In genomic region chr2:111617299-111617803, GRCh38 we compare ENCODE assay signal across 15 cellular contexts.
DNase-seq lines count a peak whose midpoint lies in the region; ATAC-seq, FAIRE-seq and TF ChIP-seq lines count a peak whose summit lies in the region.
"Had no signal": no experiment of that assay in that cellular context is flagged by ENCODE, and none has a peak within 500 bp of the region (broad histone marks: within the 10 kb centered on the region; RNA-seq: fewer than 3 reads in every experiment).

No MANE protein-coding gene starts in this region.

- TF ChIP-seq POLR2A in IMR-90 (IDR thresholded peaks at IDR 0.05; ENCODE audit: low read depth, low read length): no peak
- TF ChIP-seq POLR2A in HepG2 (IDR thresholded peaks at IDR 0.05; ENCODE audit: insufficient read depth in 1 of 2, low read depth in 2 of 2, low read length in 2 of 2): no peak

- no TSS peak for BruUV-seq in IMR-90 (replicated peaks; lab: Mats Ljungman, UMichigan)
- no TSS peak for BruUV-seq in HepG2 (replicated peaks; lab: Mats Ljungman, UMichigan)

- no CpG with 5 or more reads among the region's 3 CpGs for WGBS in IMR-90 (ENCODE audit: extremely low coverage in 2 of 2, insufficient read length in 1 of 2), 2 experiments
- 13% methylated on average over 3 of the region's 3 CpGs for WGBS in HepG2 (ENCODE audit: low lambda C conversion rate)

- no peak overlapping the region for H3K4ac ChIP-seq in IMR-90 (ENCODE audit: low read depth, low read length)

- H3K4me3 Mint-ChIP-seq in central memory CD8-positive, alpha-beta T cell: no peak overlapping the region
- no peak overlapping the region for H3K4me3 Mint-ChIP-seq in T-helper 2 cell treated with Interferon-gamma antibody and Interleukin-4, amounts not matched to agents 5 μg/mL and 100 μg/mL, for 36 hours
- H3K4me3 Mint-ChIP-seq in stimulated activated naive B cell treated with anti-CD40 and anti-IgM and Interleukin-4, amounts not matched to agents 10 μg/mL and 1 μg/mL and 100 μg/mL, for 72 hours: no peak overlapping the region
- H3K4me3 Mint-ChIP-seq: activated naive CD8-positive, alpha-beta T cell had no signal

- H3K4me1 Mint-ChIP-seq in central memory CD8-positive, alpha-beta T cell: no peaks in the 10 kb centered on the region
- no peaks in the 10 kb centered on the region for H3K4me1 Mint-ChIP-seq in T-helper 2 cell treated with Interferon-gamma antibody and Interleukin-4, amounts not matched to agents 5 μg/mL and 100 μg/mL, for 36 hours (ENCODE audit: low read depth)
- peaks cover 3 to 6% of the 10 kb centered on the region in 2 donors for H3K4me1 Mint-ChIP-seq in stimulated activated naive B cell treated with anti-CD40 and anti-IgM and Interleukin-4, amounts not matched to agents 10 μg/mL and 1 μg/mL and 100 μg/mL, for 72 hours

- H3K27me3 Mint-ChIP-seq in central memory CD8-positive, alpha-beta T cell: no peaks in the 10 kb centered on the region
- H3K27me3 Mint-ChIP-seq in T-helper 2 cell treated with Interferon-gamma antibody and Interleukin-4, amounts not matched to agents 5 μg/mL and 100 μg/mL, for 36 hours (ENCODE audit: low read depth): peaks cover 32% of the 10 kb centered on the region
- H3K27me3 Mint-ChIP-seq in stimulated activated naive B cell treated with anti-CD40 and anti-IgM and Interleukin-4, amounts not matched to agents 10 μg/mL and 1 μg/mL and 100 μg/mL, for 72 hours: no peaks in the 10 kb centered on the region

- H2BK5ac ChIP-seq in IMR-90 (ENCODE audit: low read depth, low read length, poor library complexity, severe bottlenecking): no peak overlapping the region

- H3K23ac ChIP-seq in IMR-90 (ENCODE audit: low read depth, low read length): no peak overlapping the region

- H3K79me2 ChIP-seq in ACC112 (ENCODE audit: control insufficient read depth, insufficient read depth, low read length, unreplicated experiment) (no peaks in the 10 kb centered on the region), HepG2 (ENCODE audit: insufficient read depth, low read length) (no peaks in the 10 kb centered on the region), MM.1S (ENCODE audit: low read length) (no peaks in the 10 kb centered on the region)

- ATAC-seq in IMR-90 (ENCODE audit: low read depth): peak; percentile 42
- no peak for ATAC-seq in central memory CD8-positive, alpha-beta T cell (replicated peaks; ENCODE audit: extremely low read depth, poor library complexity, severe bottlenecking)
- ATAC-seq in HepG2: peak; percentile 60
- ATAC-seq in GM21390 (IDR thresholded peaks at IDR 0.05; ENCODE audit: unreplicated experiment): no peak
- ATAC-seq in stimulated activated naive B cell treated with anti-CD40 and anti-IgM and Interleukin-4, amounts not matched to agents 10 μg/mL and 1 μg/mL and 100 μg/mL, for 72 hours (replicated peaks): no peak

- no peaks in the 10 kb centered on the region for H3K9me3 Mint-ChIP-seq in central memory CD8-positive, alpha-beta T cell
- no peaks in the 10 kb centered on the region for H3K9me3 Mint-ChIP-seq in T-helper 2 cell treated with Interferon-gamma antibody and Interleukin-4, amounts not matched to agents 5 μg/mL and 100 μg/mL, for 36 hours
- no peaks in the 10 kb centered on the region for H3K9me3 Mint-ChIP-seq in stimulated activated naive B cell treated with anti-CD40 and anti-IgM and Interleukin-4, amounts not matched to agents 10 μg/mL and 1 μg/mL and 100 μg/mL, for 72 hours

- no peak overlapping the region for H2BK15ac ChIP-seq in IMR-90 (ENCODE audit: low read depth, low read length)

- H3K27ac Mint-ChIP-seq in central memory CD8-positive, alpha-beta T cell (ENCODE audit: low read depth): peak overlapping the region; percentile 16
- H3K27ac Mint-ChIP-seq in T-helper 2 cell treated with Interferon-gamma antibody and Interleukin-4, amounts not matched to agents 5 μg/mL and 100 μg/mL, for 36 hours: no peak overlapping the region
- no peak overlapping the region for H3K27ac Mint-ChIP-seq in stimulated activated naive B cell treated with anti-CD40 and anti-IgM and Interleukin-4, amounts not matched to agents 10 μg/mL and 1 μg/mL and 100 μg/mL, for 72 hours
- H3K27ac Mint-ChIP-seq: activated naive CD8-positive, alpha-beta T cell had no signal

- H4K20me1 ChIP-seq in IMR-90 (ENCODE audit: insufficient read depth, low read length) (no peaks in the 10 kb centered on the region), HepG2 (ENCODE audit: insufficient read depth, low read length) (no peaks in the 10 kb centered on the region), MM.1S (ENCODE audit: insufficient read depth, low read length) (no peaks in the 10 kb centered on the region)

- TF ChIP-seq RAD21 in IMR-90 (IDR thresholded peaks at IDR 0.05; ENCODE audit: low read length) (no peak), HepG2 (CRISPR knock-in tag; IDR thresholded peaks at IDR 0.05) (no peak)

- peaks cover 4% of the 10 kb centered on the region for H3K9me1 ChIP-seq in IMR-90 (ENCODE audit: insufficient read depth, low read length)

- H3K27ac ChIP-seq in ACC112 (ENCODE audit: low read depth, low read length): peak overlapping the region; percentile 14; the same call in 1 of the 2 replicates
- H3K27ac ChIP-seq in IMR-90 (ENCODE audit: insufficient read depth, low read length): no peak overlapping the region
- peak overlapping the region; percentile 56 for H3K27ac ChIP-seq in HepG2 (ENCODE audit: extremely low read length, insufficient read depth, low read length)
- H3K27ac ChIP-seq in MM.1S (ENCODE audit: low read length): no peak overlapping the region

- H3K9me2 ChIP-seq in MM.1S (replicated peaks; ENCODE audit: insufficient read depth, low read length): no peaks in the 10 kb centered on the region

- H3K4me3 ChIP-seq in ACC112 (ENCODE audit: low read depth, low read length) (no peak overlapping the region), IMR-90 (ENCODE audit: insufficient read depth, low read depth, low read length) (no peak overlapping the region), HepG2 (replicated peaks in 1 of 3; ENCODE audit: insufficient read depth in 1 of 3, low read depth in 2 of 3, low read length in 3 of 3) (peak overlapping the region; percentile 5 to 51 (median 24); a peak in 2 of 6 replicates), MM.1S (ENCODE audit: low read length) (no peak overlapping the region)

- H3K56ac ChIP-seq in IMR-90 (ENCODE audit: extremely low read depth, insufficient read depth, low read length): no peak overlapping the region

- in situ Hi-C loops in IMR-90 (cut with MboI; ENCODE audit: low sequenced_read_pairs) (no loop called here), HepG2 (cut with HindIII; ENCODE audit: extremely low pct_ligation_motif_present, low pct_unique_long_range_greater_than_20kb) (no loop called here)

- H3K27me3 ChIP-seq in ACC112 (ENCODE audit: insufficient read depth, low read length) (no peaks in the 10 kb centered on the region), IMR-90 (ENCODE audit: control insufficient read depth, insufficient read depth, low read length) (no peaks in the 10 kb centered on the region; the same call in none of the 2 replicates), HepG2 (ENCODE audit: control insufficient read depth in 1 of 2, insufficient read depth in 2 of 2, low read length in 2 of 2) (no peaks in the 10 kb centered on the region), MM.1S (replicated peaks; ENCODE audit: insufficient read depth, low read length) (no peaks in the 10 kb centered on the region)

- no peaks in the 10 kb centered on the region for H3K36me3 Mint-ChIP-seq in central memory CD8-positive, alpha-beta T cell (ENCODE audit: insufficient read depth)
- no peaks in the 10 kb centered on the region for H3K36me3 Mint-ChIP-seq in T-helper 2 cell treated with Interferon-gamma antibody and Interleukin-4, amounts not matched to agents 5 μg/mL and 100 μg/mL, for 36 hours (ENCODE audit: low read depth)
- H3K36me3 Mint-ChIP-seq in stimulated activated naive B cell treated with anti-CD40 and anti-IgM and Interleukin-4, amounts not matched to agents 10 μg/mL and 1 μg/mL and 100 μg/mL, for 72 hours: no peaks in the 10 kb centered on the region
- H3K36me3 Mint-ChIP-seq: activated naive CD8-positive, alpha-beta T cell had no signal

- no peak overlapping the region for H4K91ac ChIP-seq in IMR-90 (ENCODE audit: insufficient read depth, low read depth, low read length)

- H3K9me3 ChIP-seq in IMR-90 (ENCODE audit: control insufficient read depth, insufficient read depth, low read length): no peaks in the 10 kb centered on the region; the same call in 1 of the 2 replicates
- no peaks in the 10 kb centered on the region for H3K9me3 ChIP-seq in HepG2 (ENCODE audit: low read length)
- H3K9me3 ChIP-seq in MM.1S (replicated peaks; ENCODE audit: insufficient read depth, low read length): no peaks in the 10 kb centered on the region

- H3K9ac ChIP-seq in IMR-90 (ENCODE audit: low read depth, low read length) (no peak overlapping the region), HepG2 (ENCODE audit: insufficient read depth, low read depth, low read length) (peak overlapping the region; percentile 55), MM.1S (ENCODE audit: low read length) (no peak overlapping the region)

- TF ChIP-seq EP300 in HepG2 (IDR thresholded peaks at IDR 0.05; ENCODE audit: low read depth in 2 of 2, low read length in 2 of 2) (peak in 1 of 2 experiments; percentile 92; a peak in 2 of 4 replicates), HepG2 (CRISPR knock-in tag; IDR thresholded peaks at IDR 0.05; ENCODE audit: borderline replicate concordance) (peak; percentile 38; the same call in 1 of the 2 replicates)

- no peak overlapping the region for H3K18ac ChIP-seq in IMR-90 (ENCODE audit: low read depth, low read length)

- no peaks in the 10 kb centered on the region for H3K79me1 ChIP-seq in IMR-90 (ENCODE audit: low read depth in 1 of 2, low read length in 2 of 2)

- TF ChIP-seq CTCF in IMR-90 (conservative IDR thresholded peaks at IDR 0.05; ENCODE audit: low read depth, low read length): no peak
- peak; percentile 38; the same call in 1 of the 2 replicates for TF ChIP-seq CTCF in HepG2 (CRISPR knock-in tag; IDR thresholded peaks at IDR 0.05)
- TF ChIP-seq CTCF in MM.1S (IDR thresholded peaks at IDR 0.05; ENCODE audit: low read length): no peak

- H2AFZ ChIP-seq in ACC112 (ENCODE audit: low read length, unreplicated experiment): peak overlapping the region; percentile 58
- no peak overlapping the region for H2AFZ ChIP-seq in IMR-90 (replicated peaks; ENCODE audit: low read length, poor library complexity)
- no peak overlapping the region for H2AFZ ChIP-seq in HepG2 (ENCODE audit: low read length)
- H2AFZ ChIP-seq in MM.1S (ENCODE audit: low read length): no peak overlapping the region

- intact Hi-C loops in IMR-90 (cut with micrococcal nuclease) (no loop called here), HepG2 (cut with micrococcal nuclease; ENCODE audit: unreplicated experiment) (loop anchor here (5.0 kb wide), 1 partner anchor 40 kb away; no protein-coding TSS in a partner anchor)

- CTCF ChIA-PET in IMR-90 (lab: Yijun Ruan, JAX) (no interaction called here), HepG2 (lab: Yijun Ruan, JAX; ENCODE audit: low intra/inter-chr PET ratio, low total read pairs) (no interaction called here)

- H2BK20ac ChIP-seq in IMR-90 (ENCODE audit: low read depth, low read length): no peak overlapping the region

- peak; percentile 83 for FAIRE-seq in HepG2 (lab: Jason Lieb, UNC)
- FAIRE-seq: frontal cortex, HTR-8/SVneo had no signal

- no peak overlapping the region; the same call in 1 of the 2 replicates for H2AK5ac ChIP-seq in IMR-90 (ENCODE audit: low read depth, low read length)

- no peak overlapping the region for H2AK9ac ChIP-seq in IMR-90 (replicated peaks; ENCODE audit: low read depth, low read length, poor library complexity)

- H3K4me1 ChIP-seq in ACC112 (ENCODE audit: control insufficient read depth, insufficient read depth, low read length, unreplicated experiment): peaks cover 26% of the 10 kb centered on the region
- H3K4me1 ChIP-seq in IMR-90 (ENCODE audit: control insufficient read depth, insufficient read depth, low read length): peaks cover 7% of the 10 kb centered on the region; the same call in 1 of the 2 replicates
- H3K4me1 ChIP-seq in HepG2 (ENCODE audit: insufficient read depth, low read length): peaks cover 39% of the 10 kb centered on the region
- H3K4me1 ChIP-seq in MM.1S (ENCODE audit: low read length): 0 out of 2 replicates have a peak, but pooled peaks cover 4% of the 10 kb centered on the region

- dilution Hi-C loops in IMR-90 (cut with HindIII; ENCODE audit: low sequenced_read_pairs, unreplicated experiment): no loop called here

- H3K14ac ChIP-seq in IMR-90 (replicated peaks; ENCODE audit: low read depth, low read length): no peak overlapping the region

- POLR2A ChIA-PET in IMR-90 (lab: Charles Lee; ENCODE audit: unreplicated experiment): interaction anchor here (0.7 kb wide), 1 partner anchor 16 kb away, joined by 3 read pairs; no protein-coding TSS in a partner anchor
- POLR2A ChIA-PET in HepG2 (lab: Yijun Ruan, JAX): interaction anchor here (2.5 to 2.6 kb wide), 2 partner anchors 42 to 82 kb away, joined by 11 read pairs; no protein-coding TSS in a partner anchor

- DNase-seq in IMR-90 (peak; percentile 61), HepG2 (ENCODE audit: low spot score) (peak; percentile 85), MM.1S (no peak)
- DNase-seq in central memory CD8-positive, alpha-beta T cell (ENCODE audit: low spot score in 2 of 2): no peak
- no peak for DNase-seq in T-helper 2 cell treated with Interferon-gamma antibody and Interleukin-4, amounts not matched to agents 5 μg/mL and 100 μg/mL, for 36 hours (ENCODE audit: low spot score)
- DNase-seq in stimulated activated naive B cell treated with anti-CD40 and anti-IgM and Interleukin-4, amounts not matched to agents 10 μg/mL and 1 μg/mL and 100 μg/mL, for 72 hours: no peak
- DNase-seq: activated CD4-positive, CD25-positive, alpha-beta regulatory T cell; activated CD8-positive, alpha-beta memory T cell treated with anti-CD3 and anti-CD28 coated beads, Interleukin-2, amount 50 U/mL, for 4 hours; NCI-H345; OCI-M1 had no signal

- no peaks in the 10 kb centered on the region for H3F3A ChIP-seq in MM.1S (ENCODE audit: insufficient read depth, low read length)

- no peak overlapping the region for H4K5ac ChIP-seq in IMR-90 (ENCODE audit: low read depth, low read length)

- H3K36me3 ChIP-seq in ACC112 (ENCODE audit: insufficient read depth, low read length) (no peaks in the 10 kb centered on the region), IMR-90 (ENCODE audit: control insufficient read depth, insufficient read depth, low read length) (no peaks in the 10 kb centered on the region), HepG2 (replicated peaks in 1 of 2; ENCODE audit: control insufficient read depth in 1 of 2, insufficient read depth in 2 of 2, low read length in 2 of 2) (no peaks in the 10 kb centered on the region), MM.1S (replicated peaks; ENCODE audit: insufficient read depth, low read length) (no peaks in the 10 kb centered on the region)

- H3K4me2 ChIP-seq in IMR-90 (ENCODE audit: low read depth, low read length) (no peak overlapping the region), HepG2 (ENCODE audit: low read depth, low read length) (peak overlapping the region; percentile 82), MM.1S (ENCODE audit: low read depth, low read length) (no peak overlapping the region)

- no peak overlapping the region for H4K8ac ChIP-seq in IMR-90 (ENCODE audit: low read depth in 2 of 2, low read length in 2 of 2)

- no peak overlapping the region for H2BK120ac ChIP-seq in IMR-90 (ENCODE audit: low read depth, low read length)

Comparison
In these comparisons a context has a peak if more than half of its experiments do, and no peak if none do; other contexts are left out.
1. H3K27ac ChIP-seq: peak in ACC112 (single experiment) and HepG2 (single experiment); none in IMR-90 (single experiment) and MM.1S (single experiment).
2. H3K4me3 ChIP-seq: peak in HepG2 (3 of 3); none in ACC112 (single experiment), IMR-90 (single experiment) and MM.1S (single experiment).
3. ATAC-seq: peak in IMR-90 (single experiment) and HepG2 (single experiment); none in central memory CD8-positive, alpha-beta T cell (single experiment), GM21390 (single experiment) and stimulated activated naive B cell treated with anti-CD40 and anti-IgM and Interleukin-4, amounts not matched to agents 10 μg/mL and 1 μg/mL and 100 μg/mL, for 72 hours (0 of 2).
4. DNase-seq: peak in IMR-90 (single experiment) and HepG2 (single experiment); none in central memory CD8-positive, alpha-beta T cell (0 of 2), T-helper 2 cell treated with Interferon-gamma antibody and Interleukin-4, amounts not matched to agents 5 μg/mL and 100 μg/mL, for 36 hours (single experiment), MM.1S (single experiment) and stimulated activated naive B cell treated with anti-CD40 and anti-IgM and Interleukin-4, amounts not matched to agents 10 μg/mL and 1 μg/mL and 100 μg/mL, for 72 hours (single experiment).